In the genomic region with DNA sequence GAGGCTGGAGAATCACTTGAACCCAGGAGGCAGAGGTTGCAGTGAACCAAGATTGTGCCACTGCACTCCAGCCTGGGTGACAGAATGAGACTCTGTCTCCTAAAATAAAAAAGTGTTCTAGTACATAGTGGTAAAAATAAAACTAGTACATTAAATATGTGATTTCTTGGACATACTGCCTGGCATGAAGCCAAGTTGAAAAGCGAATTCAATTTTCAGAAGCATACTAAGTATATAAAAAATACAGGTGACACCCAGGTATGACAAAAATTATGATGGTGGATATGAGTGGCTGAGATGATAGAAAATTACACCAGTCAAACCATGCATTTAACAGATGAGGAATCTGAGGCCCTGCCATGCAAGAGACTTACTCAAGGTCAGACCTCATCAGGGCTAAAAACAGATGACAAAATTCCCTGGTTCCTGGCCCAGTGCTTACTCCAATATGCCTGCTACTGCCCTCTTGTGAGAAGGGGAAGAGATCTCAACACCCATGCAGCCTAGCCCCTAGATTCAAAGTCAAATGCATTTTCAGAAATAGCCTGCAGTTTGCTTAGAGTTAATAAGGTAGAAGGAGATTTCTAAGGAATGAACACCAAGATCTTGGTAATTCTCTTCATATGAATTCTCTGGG, we compare ENCODE assay signal across 12 cellular contexts. TPM values are rescaled to one million over a fixed set of nuclear protein-coding genes. Genes with fewer than 3 reads are reported as not detected.
DNase-seq lines count a peak whose midpoint lies in the region; ATAC-seq and TF ChIP-seq lines count a peak whose summit lies in the region.
"Had no signal": no experiment of that assay in that cellular context is flagged by ENCODE, and none has a peak within 500 bp of the region (broad histone marks: within the 10 kb centered on the region; RNA-seq: fewer than 3 reads in every experiment).

No MANE protein-coding gene starts in this region.

- CTCF ChIA-PET in activated CD4-positive, alpha-beta memory T cell treated with anti-CD3 and anti-CD28 coated beads for 36 hours (lab: Charles Lee), result no interaction called here

- H3K9me3 Mint-ChIP-seq in activated CD4-positive, alpha-beta memory T cell treated with anti-CD3 and anti-CD28 coated beads for 36 hours, result no peaks in the 10 kb centered on the region
- H3K9me3 Mint-ChIP-seq: activated B cell treated with CpG ODN at 0.5 μM for 24 hours had no signal

- peak in 28 of 56 donors; percentile 8 to 49 (median 21) for TF ChIP-seq CTCF in dorsolateral prefrontal cortex (IDR thresholded peaks at IDR 0.05 in 54 of 56, conservative IDR thresholded peaks at IDR 0.05 in 2 of 56; ENCODE audit: low read depth in 1 of 56, partially characterized antibody in 56 of 56)

- intact Hi-C loops in dorsolateral prefrontal cortex (cut with DNase I), result no loop called here
- intact Hi-C loops in activated CD4-positive, alpha-beta memory T cell treated with anti-CD3 and anti-CD28 coated beads for 36 hours (cut with micrococcal nuclease), result no loop called here

- H3K27ac ChIP-seq in dorsolateral prefrontal cortex, result peak overlapping the region in 42 of 59 donors; percentile 2 to 99 (median 51)

- POLR2A ChIA-PET in activated CD4-positive, alpha-beta memory T cell treated with anti-CD3 and anti-CD28 coated beads for 36 hours (lab: Charles Lee), result interaction anchor here (1.3 kb wide), 1 partner anchor 50 kb away, joined by 3 read pairs; no protein-coding TSS in a partner anchor

- DNase-seq in ELR (ENCODE audit: low read depth), result peak; percentile 36
- DNase-seq in NCI-H69 (lab: John Stamatoyannopoulos, UW), result peak; percentile 37
- DNase-seq in dorsolateral prefrontal cortex, result no peak
- peak; percentile 62 for DNase-seq in myocyte (ENCODE audit: low read depth)
- DNase-seq in activated CD4-positive, alpha-beta memory T cell treated with anti-CD3 and anti-CD28 coated beads for 36 hours, result no peak
- no peak for DNase-seq in NCI-H524 treated with DMSO at 0.1 percent for 48 hours (lab: John Stamatoyannopoulos, UW)
- DNase-seq: activated B cell treated with CpG ODN at 0.5 μM for 24 hours; activated gamma-delta T cell; NCI-H1092; stimulated activated CD4-positive, alpha-beta T cell treated with anti-CD3 and anti-CD28 coated beads, Interleukin-4, amount 100 ng/mL, for 4 hours had no signal

- H3K36me3 Mint-ChIP-seq in activated CD4-positive, alpha-beta memory T cell treated with anti-CD3 and anti-CD28 coated beads for 36 hours, result no peaks in the 10 kb centered on the region

- ATAC-seq in HG02981 (IDR thresholded peaks at IDR 0.05; ENCODE audit: unreplicated experiment), result no peak
- ATAC-seq in GM18870 (IDR thresholded peaks at IDR 0.05; ENCODE audit: unreplicated experiment), result no peak

- H3K27me3 Mint-ChIP-seq in activated CD4-positive, alpha-beta memory T cell treated with anti-CD3 and anti-CD28 coated beads for 36 hours, result no peaks in the 10 kb centered on the region

- H3K4me3 Mint-ChIP-seq in activated CD4-positive, alpha-beta memory T cell treated with anti-CD3 and anti-CD28 coated beads for 36 hours, result no peak overlapping the region
- H3K4me3 Mint-ChIP-seq: activated B cell treated with CpG ODN at 0.5 μM for 24 hours had no signal

- peaks cover 23% of the 10 kb centered on the region for H3K4me1 Mint-ChIP-seq in activated CD4-positive, alpha-beta memory T cell treated with anti-CD3 and anti-CD28 coated beads for 36 hours (ENCODE audit: low read depth)

- H3K27me3 ChIP-seq in dorsolateral prefrontal cortex, result no peaks in the 10 kb centered on the region

- H3K4me3 ChIP-seq in dorsolateral prefrontal cortex, result no peak overlapping the region

- H3K27ac Mint-ChIP-seq in activated CD4-positive, alpha-beta memory T cell treated with anti-CD3 and anti-CD28 coated beads for 36 hours, result no peak overlapping the region
- H3K27ac Mint-ChIP-seq: activated B cell treated with CpG ODN at 0.5 μM for 24 hours had no signal

RNA-seq across cellular contexts. Expression of a gene that starts 46.6 kb away (rescaled TPM):
- total RNA-seq in dorsolateral prefrontal cortex, result 10 to 100 TPM; 20.5 to 56.1 (median 37.9) TPM
- total RNA-seq in myocyte, result 65.5 and 98.3 TPM in 2 replicates
- polyA plus RNA-seq in myocyte (2012), result 62.7 TPM
- 10 to 100 TPM; 55.8 to 56.6 TPM for total RNA-seq in activated CD4-positive, alpha-beta memory T cell treated with anti-CD3 and anti-CD28 coated beads for 36 hours

RNA-seq across cellular contexts. Expression of a gene that starts 49.2 kb away (rescaled TPM):
- total RNA-seq in dorsolateral prefrontal cortex, result 100 to 1,000 TPM in 118 of 120 experiments, 10 to 100 TPM in 2; 89.7 to 309 (median 217) TPM
- total RNA-seq in myocyte, result 57.2 and 59.8 TPM in 2 replicates
- polyA plus RNA-seq in myocyte (2012), result 49.9 TPM
- total RNA-seq in activated CD4-positive, alpha-beta memory T cell treated with anti-CD3 and anti-CD28 coated beads for 36 hours, result 10 to 100 TPM; 74.6 to 76.4 TPM

Comparison
In these comparisons a context has a peak if more than half of its experiments do, and no peak if none do; other contexts are left out.
1. DNase-seq: peak in ELR (single experiment), NCI-H69 (single experiment) and myocyte (single experiment); none in dorsolateral prefrontal cortex (0 of 10), activated CD4-positive, alpha-beta memory T cell treated with anti-CD3 and anti-CD28 coated beads for 36 hours (single experiment) and NCI-H524 treated with DMSO at 0.1 percent for 48 hours (single experiment).